Comparison of ENCODE assay signal across 17 cellular contexts in genomic region chr17:64270885-64271284, GRCh38. TPM values are rescaled to one million over a fixed set of nuclear protein-coding genes. Genes with fewer than 3 reads are reported as not detected.
DNase-seq lines count a peak whose midpoint lies in the region; ATAC-seq, FAIRE-seq and TF ChIP-seq lines count a peak whose summit lies in the region.
"Had no signal": no experiment of that assay in that cellular context is flagged by ENCODE, and none has a peak within 500 bp of the region (broad histone marks: within the 10 kb centered on the region; RNA-seq: fewer than 3 reads in every experiment).

No MANE protein-coding gene starts in this region.

- peak; percentile 12 for DNase-seq in activated CD4-positive, alpha-beta T cell treated with anti-CD3 and anti-CD28 coated beads, Interleukin-2, amount 10 ng/mL, durations not matched to agents 7 days and 5 days
- no peak for DNase-seq in activated CD4-positive, alpha-beta T cell treated with anti-CD3 and anti-CD28 coated beads for 4 hours
- no peak for DNase-seq in activated T-helper 1 cell treated with anti-CD3 and anti-CD28 coated beads, Interleukin-12 subunit alpha, Interleukin-12 subunit beta, Interleukin-2, Interleukin-4 antibody, amounts not matched to agents 30 ng/mL and 10 ng/mL and 1 ng/mL, durations not matched to agents 14 hours and 24 hours and 36 hours (ENCODE audit: low spot score)
- no peak for DNase-seq in stimulated activated effector memory CD8-positive, alpha-beta T cell treated with anti-CD3 and anti-CD28 coated beads, Interleukin-12 subunit alpha, Interleukin-12 subunit beta, amount 100 ng/mL, for 72 hours (ENCODE audit: low spot score in 2 of 2)
- DNase-seq in GM12892 (ENCODE audit: insufficient read length) (no peak), NCI-H1417 treated with DMSO at 0.1 percent for 48 hours (lab: John Stamatoyannopoulos, UW) (no peak), caudate nucleus (lab: John Stamatoyannopoulos, UW) (no peak)
- DNase-seq: gastrocnemius medialis; Kasumi-1; mesenchymal stem cell; NCI-H2029 treated with DMSO at 0.1 percent for 48 hours; stimulated activated CD4-positive, alpha-beta T cell treated with anti-CD3 and anti-CD28 coated beads, Interleukin-12 subunit alpha, Interleukin-12 subunit beta, amount 100 ng/mL, for 4 hours; tibial artery had no signal

- POLR2A ChIA-PET in activated CD4-positive, alpha-beta T cell treated with anti-CD3 and anti-CD28 coated beads, Interleukin-2, amount 10 ng/mL, durations not matched to agents 7 days and 5 days (lab: Charles Lee) = no interaction called here

- intact Hi-C loops in activated T-helper 1 cell treated with anti-CD3 and anti-CD28 coated beads, Interleukin-12 subunit alpha, Interleukin-12 subunit beta, Interleukin-2, Interleukin-4 antibody, amounts not matched to agents 30 ng/mL and 10 ng/mL and 1 ng/mL, durations not matched to agents 14 hours and 24 hours and 36 hours (cut with micrococcal nuclease) = no loop called here

- ATAC-seq in HG03066 (IDR thresholded peaks at IDR 0.05; ENCODE audit: low read depth, unreplicated experiment) = peak; percentile 63
- ATAC-seq in stimulated activated effector memory CD8-positive, alpha-beta T cell treated with anti-CD3 and anti-CD28 coated beads, Interleukin-12 subunit alpha, Interleukin-12 subunit beta, amount 100 ng/mL, for 72 hours = peak; percentile 62
- ATAC-seq: A549, gastrocnemius medialis had no signal

- no peak for TF ChIP-seq POLR2A in GM12892 (IDR thresholded peaks at IDR 0.05; ENCODE audit: low read depth, low read length)

- H3K9me3 Mint-ChIP-seq in activated CD4-positive, alpha-beta T cell treated with anti-CD3 and anti-CD28 coated beads, Interleukin-2, amount 10 ng/mL, durations not matched to agents 7 days and 5 days = peaks cover 6% of the 10 kb centered on the region
- H3K9me3 Mint-ChIP-seq in activated T-helper 1 cell treated with anti-CD3 and anti-CD28 coated beads, Interleukin-12 subunit alpha, Interleukin-12 subunit beta, Interleukin-2, Interleukin-4 antibody, amounts not matched to agents 30 ng/mL and 10 ng/mL and 1 ng/mL, durations not matched to agents 14 hours and 24 hours and 36 hours = peaks cover 9% of the 10 kb centered on the region
- no peaks in the 10 kb centered on the region for H3K9me3 Mint-ChIP-seq in stimulated activated effector memory CD8-positive, alpha-beta T cell treated with anti-CD3 and anti-CD28 coated beads, Interleukin-12 subunit alpha, Interleukin-12 subunit beta, amount 100 ng/mL, for 72 hours

- H3K36me3 Mint-ChIP-seq in activated CD4-positive, alpha-beta T cell treated with anti-CD3 and anti-CD28 coated beads, Interleukin-2, amount 10 ng/mL, durations not matched to agents 7 days and 5 days (ENCODE audit: low read depth) = peaks cover 4% of the 10 kb centered on the region
- peaks cover 3% of the 10 kb centered on the region for H3K36me3 Mint-ChIP-seq in activated T-helper 1 cell treated with anti-CD3 and anti-CD28 coated beads, Interleukin-12 subunit alpha, Interleukin-12 subunit beta, Interleukin-2, Interleukin-4 antibody, amounts not matched to agents 30 ng/mL and 10 ng/mL and 1 ng/mL, durations not matched to agents 14 hours and 24 hours and 36 hours (ENCODE audit: low read depth)
- H3K36me3 Mint-ChIP-seq in stimulated activated effector memory CD8-positive, alpha-beta T cell treated with anti-CD3 and anti-CD28 coated beads, Interleukin-12 subunit alpha, Interleukin-12 subunit beta, amount 100 ng/mL, for 72 hours = no peaks in the 10 kb centered on the region

- H3K4me1 Mint-ChIP-seq in activated CD4-positive, alpha-beta T cell treated with anti-CD3 and anti-CD28 coated beads, Interleukin-2, amount 10 ng/mL, durations not matched to agents 7 days and 5 days = peaks cover 29% of the 10 kb centered on the region
- peaks cover 30% of the 10 kb centered on the region for H3K4me1 Mint-ChIP-seq in activated T-helper 1 cell treated with anti-CD3 and anti-CD28 coated beads, Interleukin-12 subunit alpha, Interleukin-12 subunit beta, Interleukin-2, Interleukin-4 antibody, amounts not matched to agents 30 ng/mL and 10 ng/mL and 1 ng/mL, durations not matched to agents 14 hours and 24 hours and 36 hours (ENCODE audit: low read depth)
- H3K4me1 Mint-ChIP-seq in stimulated activated effector memory CD8-positive, alpha-beta T cell treated with anti-CD3 and anti-CD28 coated beads, Interleukin-12 subunit alpha, Interleukin-12 subunit beta, amount 100 ng/mL, for 72 hours = peaks cover 16% of the 10 kb centered on the region

- H3K4me3 Mint-ChIP-seq in activated CD4-positive, alpha-beta T cell treated with anti-CD3 and anti-CD28 coated beads, Interleukin-2, amount 10 ng/mL, durations not matched to agents 7 days and 5 days = peak overlapping the region; percentile 40
- peak overlapping the region; percentile 24 for H3K4me3 Mint-ChIP-seq in activated T-helper 1 cell treated with anti-CD3 and anti-CD28 coated beads, Interleukin-12 subunit alpha, Interleukin-12 subunit beta, Interleukin-2, Interleukin-4 antibody, amounts not matched to agents 30 ng/mL and 10 ng/mL and 1 ng/mL, durations not matched to agents 14 hours and 24 hours and 36 hours
- peak overlapping the region; percentile 40 for H3K4me3 Mint-ChIP-seq in stimulated activated effector memory CD8-positive, alpha-beta T cell treated with anti-CD3 and anti-CD28 coated beads, Interleukin-12 subunit alpha, Interleukin-12 subunit beta, amount 100 ng/mL, for 72 hours

- no peak overlapping the region for H3K27ac ChIP-seq in caudate nucleus (ENCODE audit: low read depth, low read length)
- H3K27ac ChIP-seq: A549, gastrocnemius medialis, parathyroid adenoma, tibial artery had no signal

- H3K27ac Mint-ChIP-seq in activated CD4-positive, alpha-beta T cell treated with anti-CD3 and anti-CD28 coated beads, Interleukin-2, amount 10 ng/mL, durations not matched to agents 7 days and 5 days = peak overlapping the region; percentile 84
- peak overlapping the region; percentile 75 for H3K27ac Mint-ChIP-seq in activated T-helper 1 cell treated with anti-CD3 and anti-CD28 coated beads, Interleukin-12 subunit alpha, Interleukin-12 subunit beta, Interleukin-2, Interleukin-4 antibody, amounts not matched to agents 30 ng/mL and 10 ng/mL and 1 ng/mL, durations not matched to agents 14 hours and 24 hours and 36 hours
- no peak overlapping the region for H3K27ac Mint-ChIP-seq in stimulated activated effector memory CD8-positive, alpha-beta T cell treated with anti-CD3 and anti-CD28 coated beads, Interleukin-12 subunit alpha, Interleukin-12 subunit beta, amount 100 ng/mL, for 72 hours

- no peak for FAIRE-seq in GM12892 (lab: Jason Lieb, UNC)
- FAIRE-seq: A549, bronchial epithelial cell had no signal

- CTCF ChIA-PET in activated CD4-positive, alpha-beta T cell treated with anti-CD3 and anti-CD28 coated beads, Interleukin-2, amount 10 ng/mL, durations not matched to agents 7 days and 5 days (lab: Charles Lee) = interaction anchor here (1.1 to 1.4 kb wide), 2 partner anchors 30 to 242 kb away, joined by 4 to 5 read pairs; no protein-coding TSS in a partner anchor

- H3K27me3 Mint-ChIP-seq in activated CD4-positive, alpha-beta T cell treated with anti-CD3 and anti-CD28 coated beads, Interleukin-2, amount 10 ng/mL, durations not matched to agents 7 days and 5 days = peaks cover 14% of the 10 kb centered on the region
- H3K27me3 Mint-ChIP-seq in activated T-helper 1 cell treated with anti-CD3 and anti-CD28 coated beads, Interleukin-12 subunit alpha, Interleukin-12 subunit beta, Interleukin-2, Interleukin-4 antibody, amounts not matched to agents 30 ng/mL and 10 ng/mL and 1 ng/mL, durations not matched to agents 14 hours and 24 hours and 36 hours (ENCODE audit: insufficient read depth) = peaks cover 21% of the 10 kb centered on the region

RNA-seq across cellular contexts. Expression of gene TEX2, which starts 7.8 kb away (rescaled TPM):
- 10 to 100 TPM; 14.3 to 16.8 TPM for total RNA-seq in activated CD4-positive, alpha-beta T cell treated with anti-CD3 and anti-CD28 coated beads, Interleukin-2, amount 10 ng/mL, durations not matched to agents 7 days and 5 days
- 20.6 and 21.9 TPM in 2 replicates for total RNA-seq in activated T-helper 1 cell treated with anti-CD3 and anti-CD28 coated beads, Interleukin-12 subunit alpha, Interleukin-12 subunit beta, Interleukin-2, Interleukin-4 antibody, amounts not matched to agents 30 ng/mL and 10 ng/mL and 1 ng/mL, durations not matched to agents 14 hours and 24 hours and 36 hours
- polyA plus RNA-seq in GM12892 (2012; ENCODE audit: missing spikeins) = 6.3 TPM
